ENCODE assay signal across 8 cellular contexts in genomic region chr10:116521424-116522305, GRCh38. TPM values are rescaled to one million over a fixed set of nuclear protein-coding genes. Genes with fewer than 3 reads are reported as not detected.
DNase-seq lines count a peak whose midpoint lies in the region; ATAC-seq, FAIRE-seq and TF ChIP-seq lines count a peak whose summit lies in the region.

No MANE protein-coding gene starts in this region.

- TF ChIP-seq CTCF in WI38 (IDR thresholded peaks at IDR 0.05; ENCODE audit: low read depth, low read length): peak; percentile 67

- no peak overlapping the region for H3K4me3 ChIP-seq in WI38 (ENCODE audit: low read depth, low read length)

- ATAC-seq in GM19351 (IDR thresholded peaks at IDR 0.05; ENCODE audit: unreplicated experiment): peak; percentile 78

- DNase-seq in DMS53 (lab: John Stamatoyannopoulos, UW): peak; percentile 69
- peak; percentile 23 for DNase-seq in HT1080 (ENCODE audit: low read depth)
- DNase-seq in glomerular visceral epithelial cell (ENCODE audit: extremely low spot score): peak; percentile 39
- DNase-seq in stimulated activated CD4-positive, alpha-beta T cell treated with anti-CD3 and anti-CD28 coated beads, Interleukin-4, amount 100 ng/mL, for 24 hours: peak; percentile 13
- no peak for DNase-seq in H54 (ENCODE audit: insufficient read length, low spot score)
- no peak for DNase-seq in activated gamma-delta T cell treated with Interleukin-2 at 50 U/mL for 16 hours

- TF ChIP-seq POLR2A in H54 (IDR thresholded peaks at IDR 0.05; ENCODE audit: low read depth, low read length): no peak

- FAIRE-seq in H54 (lab: Jason Lieb, UNC): no peak

RNA-seq across cellular contexts. Expression of gene PNLIP, which starts 24.1 kb away (rescaled TPM):
- total RNA-seq in HT1080 (2014; rRNA removed; shearing (Covaris generic)): not detected in 2 replicates
- not detected in 2 replicates for polyA plus RNA-seq in HT1080 (2015; cell fraction: cytosol; rRNA removed)
- polyA plus RNA-seq in HT1080 (2015; cell fraction: nucleus; rRNA removed): not detected in 2 replicates

Comparison
In these comparisons a context has a peak if more than half of its experiments do, and no peak if none do; other contexts are left out.
1. DNase-seq: peak in DMS53 (single experiment), HT1080 (single experiment), glomerular visceral epithelial cell (single experiment) and stimulated activated CD4-positive, alpha-beta T cell treated with anti-CD3 and anti-CD28 coated beads, Interleukin-4, amount 100 ng/mL, for 24 hours (single experiment); none in H54 (single experiment) and activated gamma-delta T cell treated with Interleukin-2 at 50 U/mL for 16 hours (single experiment).